ENCODE assay signal across 1 cellular context in the genomic region with DNA sequence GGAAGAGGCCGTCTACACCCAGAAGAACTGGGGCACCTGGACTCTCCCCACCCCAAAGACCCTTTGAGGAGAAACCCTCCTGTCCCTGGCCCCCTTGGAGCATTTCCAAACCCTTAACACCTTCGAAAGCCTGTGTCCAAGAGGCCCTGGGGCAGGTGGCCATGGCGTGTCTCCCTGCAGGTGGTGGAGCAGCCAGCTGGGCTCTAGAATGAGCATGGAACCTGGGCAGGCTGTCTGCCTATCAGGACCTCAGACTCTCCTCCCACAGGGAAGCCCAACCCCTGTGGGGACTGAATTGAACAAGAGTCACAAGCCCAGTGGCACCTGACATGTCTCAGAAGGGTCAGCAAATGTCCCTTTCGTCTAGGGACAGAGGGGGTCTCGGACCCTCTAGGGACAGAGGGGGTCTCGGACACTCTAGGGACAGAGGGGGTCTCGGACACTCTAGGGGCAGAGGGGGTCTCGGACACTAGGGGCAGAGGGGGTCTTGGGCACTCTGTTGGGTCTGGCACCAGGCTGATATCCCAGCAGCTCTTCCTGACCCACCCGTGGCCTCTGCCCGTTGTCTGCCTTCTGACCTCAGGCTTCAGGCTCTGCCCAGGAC.
TF ChIP-seq lines count a peak whose summit lies in the region.

No MANE protein-coding gene starts in this region.

TF ChIP-seq in GM23338, 12 proteins besides CTCF, POLR2A, EP300 and RAD21:
- TF ChIP-seq, protein P1, sequence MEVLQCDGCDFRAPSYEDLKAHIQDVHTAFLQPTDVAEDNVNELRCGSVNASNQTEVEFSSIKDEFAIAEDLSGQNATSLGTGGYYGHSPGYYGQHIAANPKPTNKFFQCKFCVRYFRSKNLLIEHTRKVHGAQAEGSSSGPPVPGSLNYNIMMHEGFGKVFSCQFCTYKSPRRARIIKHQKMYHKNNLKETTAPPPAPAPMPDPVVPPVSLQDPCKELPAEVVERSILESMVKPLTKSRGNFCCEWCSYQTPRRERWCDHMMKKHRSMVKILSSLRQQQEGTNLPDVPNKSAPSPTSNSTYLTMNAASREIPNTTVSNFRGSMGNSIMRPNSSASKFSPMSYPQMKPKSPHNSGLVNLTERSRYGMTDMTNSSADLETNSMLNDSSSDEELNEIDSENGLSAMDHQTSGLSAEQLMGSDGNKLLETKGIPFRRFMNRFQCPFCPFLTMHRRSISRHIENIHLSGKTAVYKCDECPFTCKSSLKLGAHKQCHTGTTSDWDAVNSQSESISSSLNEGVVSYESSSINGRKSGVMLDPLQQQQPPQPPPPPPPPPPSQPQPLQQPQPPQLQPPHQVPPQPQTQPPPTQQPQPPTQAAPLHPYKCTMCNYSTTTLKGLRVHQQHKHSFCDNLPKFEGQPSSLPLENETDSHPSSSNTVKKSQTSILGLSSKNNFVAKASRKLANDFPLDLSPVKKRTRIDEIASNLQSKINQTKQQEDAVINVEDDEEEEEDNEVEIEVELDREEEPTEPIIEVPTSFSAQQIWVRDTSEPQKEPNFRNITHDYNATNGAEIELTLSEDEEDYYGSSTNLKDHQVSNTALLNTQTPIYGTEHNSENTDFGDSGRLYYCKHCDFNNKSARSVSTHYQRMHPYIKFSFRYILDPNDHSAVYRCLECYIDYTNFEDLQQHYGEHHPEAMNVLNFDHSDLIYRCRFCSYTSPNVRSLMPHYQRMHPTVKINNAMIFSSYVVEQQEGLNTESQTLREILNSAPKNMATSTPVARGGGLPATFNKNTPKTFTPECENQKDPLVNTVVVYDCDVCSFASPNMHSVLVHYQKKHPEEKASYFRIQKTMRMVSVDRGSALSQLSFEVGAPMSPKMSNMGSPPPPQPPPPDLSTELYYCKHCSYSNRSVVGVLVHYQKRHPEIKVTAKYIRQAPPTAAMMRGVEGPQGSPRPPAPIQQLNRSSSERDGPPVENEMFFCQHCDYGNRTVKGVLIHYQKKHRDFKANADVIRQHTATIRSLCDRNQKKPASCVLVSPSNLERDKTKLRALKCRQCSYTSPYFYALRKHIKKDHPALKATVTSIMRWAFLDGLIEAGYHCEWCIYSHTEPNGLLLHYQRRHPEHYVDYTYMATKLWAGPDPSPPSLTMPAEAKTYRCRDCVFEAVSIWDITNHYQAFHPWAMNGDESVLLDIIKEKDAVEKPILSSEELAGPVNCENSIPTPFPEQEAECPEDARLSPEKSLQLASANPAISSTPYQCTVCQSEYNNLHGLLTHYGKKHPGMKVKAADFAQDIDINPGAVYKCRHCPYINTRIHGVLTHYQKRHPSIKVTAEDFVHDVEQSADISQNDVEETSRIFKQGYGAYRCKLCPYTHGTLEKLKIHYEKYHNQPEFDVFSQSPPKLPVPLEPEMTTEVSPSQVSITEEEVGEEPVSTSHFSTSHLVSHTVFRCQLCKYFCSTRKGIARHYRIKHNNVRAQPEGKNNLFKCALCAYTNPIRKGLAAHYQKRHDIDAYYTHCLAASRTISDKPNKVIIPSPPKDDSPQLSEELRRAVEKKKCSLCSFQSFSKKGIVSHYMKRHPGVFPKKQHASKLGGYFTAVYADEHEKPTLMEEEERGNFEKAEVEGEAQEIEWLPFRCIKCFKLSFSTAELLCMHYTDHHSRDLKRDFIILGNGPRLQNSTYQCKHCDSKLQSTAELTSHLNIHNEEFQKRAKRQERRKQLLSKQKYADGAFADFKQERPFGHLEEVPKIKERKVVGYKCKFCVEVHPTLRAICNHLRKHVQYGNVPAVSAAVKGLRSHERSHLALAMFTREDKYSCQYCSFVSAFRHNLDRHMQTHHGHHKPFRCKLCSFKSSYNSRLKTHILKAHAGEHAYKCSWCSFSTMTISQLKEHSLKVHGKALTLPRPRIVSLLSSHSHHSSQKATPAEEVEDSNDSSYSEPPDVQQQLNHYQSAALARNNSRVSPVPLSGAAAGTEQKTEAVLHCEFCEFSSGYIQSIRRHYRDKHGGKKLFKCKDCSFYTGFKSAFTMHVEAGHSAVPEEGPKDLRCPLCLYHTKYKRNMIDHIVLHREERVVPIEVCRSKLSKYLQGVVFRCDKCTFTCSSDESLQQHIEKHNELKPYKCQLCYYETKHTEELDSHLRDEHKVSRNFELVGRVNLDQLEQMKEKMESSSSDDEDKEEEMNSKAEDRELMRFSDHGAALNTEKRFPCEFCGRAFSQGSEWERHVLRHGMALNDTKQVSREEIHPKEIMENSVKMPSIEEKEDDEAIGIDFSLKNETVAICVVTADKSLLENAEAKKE (CRISPR knock-in tag; IDR thresholded peaks at IDR 0.05) = no peak
- TF ChIP-seq JUNB (IDR thresholded peaks at IDR 0.05; ENCODE audit: unreplicated experiment) (no peak), EZH2 (IDR thresholded peaks at IDR 0.05; ENCODE audit: low read depth, unreplicated experiment) (no peak), CREB1 (CRISPR knock-in tag; IDR thresholded peaks at IDR 0.05; ENCODE audit: low read depth) (no peak)
- TF ChIP-seq, protein P2, sequence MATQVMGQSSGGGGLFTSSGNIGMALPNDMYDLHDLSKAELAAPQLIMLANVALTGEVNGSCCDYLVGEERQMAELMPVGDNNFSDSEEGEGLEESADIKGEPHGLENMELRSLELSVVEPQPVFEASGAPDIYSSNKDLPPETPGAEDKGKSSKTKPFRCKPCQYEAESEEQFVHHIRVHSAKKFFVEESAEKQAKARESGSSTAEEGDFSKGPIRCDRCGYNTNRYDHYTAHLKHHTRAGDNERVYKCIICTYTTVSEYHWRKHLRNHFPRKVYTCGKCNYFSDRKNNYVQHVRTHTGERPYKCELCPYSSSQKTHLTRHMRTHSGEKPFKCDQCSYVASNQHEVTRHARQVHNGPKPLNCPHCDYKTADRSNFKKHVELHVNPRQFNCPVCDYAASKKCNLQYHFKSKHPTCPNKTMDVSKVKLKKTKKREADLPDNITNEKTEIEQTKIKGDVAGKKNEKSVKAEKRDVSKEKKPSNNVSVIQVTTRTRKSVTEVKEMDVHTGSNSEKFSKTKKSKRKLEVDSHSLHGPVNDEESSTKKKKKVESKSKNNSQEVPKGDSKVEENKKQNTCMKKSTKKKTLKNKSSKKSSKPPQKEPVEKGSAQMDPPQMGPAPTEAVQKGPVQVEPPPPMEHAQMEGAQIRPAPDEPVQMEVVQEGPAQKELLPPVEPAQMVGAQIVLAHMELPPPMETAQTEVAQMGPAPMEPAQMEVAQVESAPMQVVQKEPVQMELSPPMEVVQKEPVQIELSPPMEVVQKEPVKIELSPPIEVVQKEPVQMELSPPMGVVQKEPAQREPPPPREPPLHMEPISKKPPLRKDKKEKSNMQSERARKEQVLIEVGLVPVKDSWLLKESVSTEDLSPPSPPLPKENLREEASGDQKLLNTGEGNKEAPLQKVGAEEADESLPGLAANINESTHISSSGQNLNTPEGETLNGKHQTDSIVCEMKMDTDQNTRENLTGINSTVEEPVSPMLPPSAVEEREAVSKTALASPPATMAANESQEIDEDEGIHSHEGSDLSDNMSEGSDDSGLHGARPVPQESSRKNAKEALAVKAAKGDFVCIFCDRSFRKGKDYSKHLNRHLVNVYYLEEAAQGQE (IDR thresholded peaks at IDR 0.05; ENCODE audit: unreplicated experiment) = no peak
